Comparison of ENCODE assay signal across 1 cellular context in the genomic region with DNA sequence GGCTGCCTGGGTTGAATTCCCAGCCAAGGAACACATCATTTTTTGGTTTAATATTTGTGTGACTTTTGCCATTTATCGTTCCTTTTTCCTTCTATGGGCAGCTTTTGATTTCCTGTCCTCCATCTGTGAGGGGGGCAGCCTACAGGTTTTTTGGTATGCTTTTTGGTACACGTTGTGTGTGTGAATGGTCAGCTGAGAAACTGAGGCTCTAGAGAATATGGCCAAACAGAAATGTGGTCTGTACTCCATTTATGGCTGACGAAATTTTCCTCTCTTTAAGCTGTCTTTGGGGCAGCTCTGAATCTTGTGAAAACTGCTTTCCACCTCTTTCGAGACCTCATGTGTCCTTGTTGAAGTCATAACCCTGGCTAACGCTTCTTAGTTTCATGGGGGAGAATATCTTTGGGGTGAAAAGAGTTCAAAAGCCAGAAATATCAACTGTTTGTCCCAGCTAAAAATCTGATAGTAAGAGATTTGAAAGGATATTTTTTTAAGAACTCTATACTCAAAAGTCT.
TF ChIP-seq lines count a peak whose summit lies in the region.

No MANE protein-coding gene starts in this region.

TF ChIP-seq in K562, 482 proteins besides CTCF, POLR2A, EP300 and RAD21 (continued from another document):
- TF ChIP-seq, protein P1, sequence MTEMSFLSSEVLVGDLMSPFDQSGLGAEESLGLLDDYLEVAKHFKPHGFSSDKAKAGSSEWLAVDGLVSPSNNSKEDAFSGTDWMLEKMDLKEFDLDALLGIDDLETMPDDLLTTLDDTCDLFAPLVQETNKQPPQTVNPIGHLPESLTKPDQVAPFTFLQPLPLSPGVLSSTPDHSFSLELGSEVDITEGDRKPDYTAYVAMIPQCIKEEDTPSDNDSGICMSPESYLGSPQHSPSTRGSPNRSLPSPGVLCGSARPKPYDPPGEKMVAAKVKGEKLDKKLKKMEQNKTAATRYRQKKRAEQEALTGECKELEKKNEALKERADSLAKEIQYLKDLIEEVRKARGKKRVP (CRISPR knock-in tag; IDR thresholded peaks at IDR 0.05) = 0 out of 2 replicates have a peak, but pooled peaks have one; percentile 21
- TF ChIP-seq, protein P2, sequence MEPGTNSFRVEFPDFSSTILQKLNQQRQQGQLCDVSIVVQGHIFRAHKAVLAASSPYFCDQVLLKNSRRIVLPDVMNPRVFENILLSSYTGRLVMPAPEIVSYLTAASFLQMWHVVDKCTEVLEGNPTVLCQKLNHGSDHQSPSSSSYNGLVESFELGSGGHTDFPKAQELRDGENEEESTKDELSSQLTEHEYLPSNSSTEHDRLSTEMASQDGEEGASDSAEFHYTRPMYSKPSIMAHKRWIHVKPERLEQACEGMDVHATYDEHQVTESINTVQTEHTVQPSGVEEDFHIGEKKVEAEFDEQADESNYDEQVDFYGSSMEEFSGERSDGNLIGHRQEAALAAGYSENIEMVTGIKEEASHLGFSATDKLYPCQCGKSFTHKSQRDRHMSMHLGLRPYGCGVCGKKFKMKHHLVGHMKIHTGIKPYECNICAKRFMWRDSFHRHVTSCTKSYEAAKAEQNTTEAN (CRISPR knock-in tag; IDR thresholded peaks at IDR 0.05) = no peak
- TF ChIP-seq CXXC5 (CRISPR knock-in tag; IDR thresholded peaks at IDR 0.05) (peak; percentile 50; the same call in 1 of the 2 replicates), MYC (IDR thresholded peaks at IDR 0.05; ENCODE audit: low read depth, low read length) (peak; percentile 14; the same call in 1 of the 2 replicates), MYC (CRISPR knock-in tag; IDR thresholded peaks at IDR 0.05; ENCODE audit: borderline replicate concordance, low read depth) (no peak), ZNF253 (CRISPR knock-in tag; conservative IDR thresholded peaks at IDR 0.05) (no peak), PHB2 (IDR thresholded peaks at IDR 0.05; ENCODE audit: low read depth) (no peak), NR0B1 (IDR thresholded peaks at IDR 0.05; ENCODE audit: partially characterized antibody) (no peak), ARHGAP35 (IDR thresholded peaks at IDR 0.05; ENCODE audit: partially characterized antibody) (no peak), MECOM (CRISPR knock-in tag; IDR thresholded peaks at IDR 0.05) (peak; percentile 26; the same call in 1 of the 2 replicates), ZNF140 (CRISPR knock-in tag; IDR thresholded peaks at IDR 0.05) (no peak), PURB (CRISPR knock-in tag; IDR thresholded peaks at IDR 0.05; ENCODE audit: low read depth) (no peak)
- TF ChIP-seq, protein P3, sequence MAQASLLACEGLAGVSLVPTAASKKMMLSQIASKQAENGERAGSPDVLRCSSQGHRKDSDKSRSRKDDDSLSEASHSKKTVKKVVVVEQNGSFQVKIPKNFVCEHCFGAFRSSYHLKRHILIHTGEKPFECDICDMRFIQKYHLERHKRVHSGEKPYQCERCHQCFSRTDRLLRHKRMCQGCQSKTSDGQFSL (CRISPR knock-in tag; IDR thresholded peaks at IDR 0.05) = no peak
- TF ChIP-seq, protein P3 (tag; IDR thresholded peaks at IDR 0.05) = peak in 1 of 2 experiments; percentile 55; a peak in 1 of 4 replicates
- TF ChIP-seq, protein P4, sequence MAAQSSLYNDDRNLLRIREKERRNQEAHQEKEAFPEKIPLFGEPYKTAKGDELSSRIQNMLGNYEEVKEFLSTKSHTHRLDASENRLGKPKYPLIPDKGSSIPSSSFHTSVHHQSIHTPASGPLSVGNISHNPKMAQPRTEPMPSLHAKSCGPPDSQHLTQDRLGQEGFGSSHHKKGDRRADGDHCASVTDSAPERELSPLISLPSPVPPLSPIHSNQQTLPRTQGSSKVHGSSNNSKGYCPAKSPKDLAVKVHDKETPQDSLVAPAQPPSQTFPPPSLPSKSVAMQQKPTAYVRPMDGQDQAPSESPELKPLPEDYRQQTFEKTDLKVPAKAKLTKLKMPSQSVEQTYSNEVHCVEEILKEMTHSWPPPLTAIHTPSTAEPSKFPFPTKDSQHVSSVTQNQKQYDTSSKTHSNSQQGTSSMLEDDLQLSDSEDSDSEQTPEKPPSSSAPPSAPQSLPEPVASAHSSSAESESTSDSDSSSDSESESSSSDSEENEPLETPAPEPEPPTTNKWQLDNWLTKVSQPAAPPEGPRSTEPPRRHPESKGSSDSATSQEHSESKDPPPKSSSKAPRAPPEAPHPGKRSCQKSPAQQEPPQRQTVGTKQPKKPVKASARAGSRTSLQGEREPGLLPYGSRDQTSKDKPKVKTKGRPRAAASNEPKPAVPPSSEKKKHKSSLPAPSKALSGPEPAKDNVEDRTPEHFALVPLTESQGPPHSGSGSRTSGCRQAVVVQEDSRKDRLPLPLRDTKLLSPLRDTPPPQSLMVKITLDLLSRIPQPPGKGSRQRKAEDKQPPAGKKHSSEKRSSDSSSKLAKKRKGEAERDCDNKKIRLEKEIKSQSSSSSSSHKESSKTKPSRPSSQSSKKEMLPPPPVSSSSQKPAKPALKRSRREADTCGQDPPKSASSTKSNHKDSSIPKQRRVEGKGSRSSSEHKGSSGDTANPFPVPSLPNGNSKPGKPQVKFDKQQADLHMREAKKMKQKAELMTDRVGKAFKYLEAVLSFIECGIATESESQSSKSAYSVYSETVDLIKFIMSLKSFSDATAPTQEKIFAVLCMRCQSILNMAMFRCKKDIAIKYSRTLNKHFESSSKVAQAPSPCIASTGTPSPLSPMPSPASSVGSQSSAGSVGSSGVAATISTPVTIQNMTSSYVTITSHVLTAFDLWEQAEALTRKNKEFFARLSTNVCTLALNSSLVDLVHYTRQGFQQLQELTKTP (IDR thresholded peaks at IDR 0.05; ENCODE audit: low read depth in 1 of 2, partially characterized antibody in 2 of 2) = peak in 1 of 2 experiments; percentile 59
- TF ChIP-seq, protein P5, sequence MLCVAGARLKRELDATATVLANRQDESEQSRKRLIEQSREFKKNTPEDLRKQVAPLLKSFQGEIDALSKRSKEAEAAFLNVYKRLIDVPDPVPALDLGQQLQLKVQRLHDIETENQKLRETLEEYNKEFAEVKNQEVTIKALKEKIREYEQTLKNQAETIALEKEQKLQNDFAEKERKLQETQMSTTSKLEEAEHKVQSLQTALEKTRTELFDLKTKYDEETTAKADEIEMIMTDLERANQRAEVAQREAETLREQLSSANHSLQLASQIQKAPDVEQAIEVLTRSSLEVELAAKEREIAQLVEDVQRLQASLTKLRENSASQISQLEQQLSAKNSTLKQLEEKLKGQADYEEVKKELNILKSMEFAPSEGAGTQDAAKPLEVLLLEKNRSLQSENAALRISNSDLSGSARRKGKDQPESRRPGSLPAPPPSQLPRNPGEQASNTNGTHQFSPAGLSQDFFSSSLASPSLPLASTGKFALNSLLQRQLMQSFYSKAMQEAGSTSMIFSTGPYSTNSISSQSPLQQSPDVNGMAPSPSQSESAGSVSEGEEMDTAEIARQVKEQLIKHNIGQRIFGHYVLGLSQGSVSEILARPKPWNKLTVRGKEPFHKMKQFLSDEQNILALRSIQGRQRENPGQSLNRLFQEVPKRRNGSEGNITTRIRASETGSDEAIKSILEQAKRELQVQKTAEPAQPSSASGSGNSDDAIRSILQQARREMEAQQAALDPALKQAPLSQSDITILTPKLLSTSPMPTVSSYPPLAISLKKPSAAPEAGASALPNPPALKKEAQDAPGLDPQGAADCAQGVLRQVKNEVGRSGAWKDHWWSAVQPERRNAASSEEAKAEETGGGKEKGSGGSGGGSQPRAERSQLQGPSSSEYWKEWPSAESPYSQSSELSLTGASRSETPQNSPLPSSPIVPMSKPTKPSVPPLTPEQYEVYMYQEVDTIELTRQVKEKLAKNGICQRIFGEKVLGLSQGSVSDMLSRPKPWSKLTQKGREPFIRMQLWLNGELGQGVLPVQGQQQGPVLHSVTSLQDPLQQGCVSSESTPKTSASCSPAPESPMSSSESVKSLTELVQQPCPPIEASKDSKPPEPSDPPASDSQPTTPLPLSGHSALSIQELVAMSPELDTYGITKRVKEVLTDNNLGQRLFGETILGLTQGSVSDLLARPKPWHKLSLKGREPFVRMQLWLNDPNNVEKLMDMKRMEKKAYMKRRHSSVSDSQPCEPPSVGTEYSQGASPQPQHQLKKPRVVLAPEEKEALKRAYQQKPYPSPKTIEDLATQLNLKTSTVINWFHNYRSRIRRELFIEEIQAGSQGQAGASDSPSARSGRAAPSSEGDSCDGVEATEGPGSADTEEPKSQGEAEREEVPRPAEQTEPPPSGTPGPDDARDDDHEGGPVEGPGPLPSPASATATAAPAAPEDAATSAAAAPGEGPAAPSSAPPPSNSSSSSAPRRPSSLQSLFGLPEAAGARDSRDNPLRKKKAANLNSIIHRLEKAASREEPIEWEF (CRISPR knock-in tag; IDR thresholded peaks at IDR 0.05) = 0 out of 2 replicates have a peak, but pooled peaks have one; percentile 41
- TF ChIP-seq, protein P6, sequence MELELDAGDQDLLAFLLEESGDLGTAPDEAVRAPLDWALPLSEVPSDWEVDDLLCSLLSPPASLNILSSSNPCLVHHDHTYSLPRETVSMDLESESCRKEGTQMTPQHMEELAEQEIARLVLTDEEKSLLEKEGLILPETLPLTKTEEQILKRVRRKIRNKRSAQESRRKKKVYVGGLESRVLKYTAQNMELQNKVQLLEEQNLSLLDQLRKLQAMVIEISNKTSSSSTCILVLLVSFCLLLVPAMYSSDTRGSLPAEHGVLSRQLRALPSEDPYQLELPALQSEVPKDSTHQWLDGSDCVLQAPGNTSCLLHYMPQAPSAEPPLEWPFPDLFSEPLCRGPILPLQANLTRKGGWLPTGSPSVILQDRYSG (tag; conservative IDR thresholded peaks at IDR 0.05; ENCODE audit: low read depth) = 0 out of 2 replicates have a peak, but pooled peaks have one; percentile 35
TF ChIP-seq in K562: peak in this region for 18.
